In the genomic region with DNA sequence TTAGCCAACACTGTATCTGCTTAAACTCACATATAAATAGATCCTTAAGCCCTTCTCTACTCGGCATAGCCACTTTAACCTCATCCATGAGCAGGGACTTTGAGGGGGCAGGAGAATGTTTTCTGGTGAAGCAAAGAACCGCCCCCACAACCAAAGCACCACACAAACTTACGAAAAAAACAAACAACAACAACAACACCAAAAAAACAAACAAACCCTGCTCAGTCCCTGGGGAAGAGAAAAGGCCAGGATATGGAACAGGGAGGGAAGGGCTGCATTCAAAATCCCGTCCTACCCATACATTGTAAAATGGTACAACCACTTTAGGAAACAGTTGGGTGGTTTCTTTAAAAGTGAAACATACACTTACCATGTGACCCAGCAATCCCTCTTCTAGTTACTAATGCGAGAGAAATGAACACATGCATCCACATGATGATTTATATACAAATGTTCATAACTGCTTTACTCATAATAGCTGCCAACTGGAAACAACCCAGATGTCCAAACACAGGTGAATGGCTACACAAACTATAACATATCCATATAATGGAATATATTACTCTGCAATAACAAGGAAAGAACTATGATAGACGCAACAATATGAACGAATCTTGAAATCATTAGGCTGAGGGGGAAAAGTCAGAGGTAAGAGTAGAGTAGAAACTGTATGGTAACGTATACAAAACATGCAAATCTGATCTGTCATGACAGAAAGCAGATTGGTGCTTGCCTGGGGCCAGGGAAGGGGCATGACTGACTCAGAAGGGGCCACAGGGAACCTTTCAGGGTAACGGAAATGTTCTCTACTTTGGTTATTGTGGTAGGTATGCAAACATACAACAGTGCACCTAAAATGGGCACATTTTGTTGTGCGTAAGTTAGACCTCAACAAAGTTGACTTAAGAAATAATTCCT, we compare ENCODE assay signal across 8 cellular contexts. TPM values are rescaled to one million over a fixed set of nuclear protein-coding genes. Genes with fewer than 3 reads are reported as not detected.
DNase-seq lines count a peak whose midpoint lies in the region; ATAC-seq and TF ChIP-seq lines count a peak whose summit lies in the region.

No MANE protein-coding gene starts in this region.

- no peak overlapping the region for H3K4me3 ChIP-seq in fibroblast of mammary gland (ENCODE audit: control insufficient read depth, low read depth, low read length)
- no peak overlapping the region for H3K4me3 ChIP-seq in skin epidermis

- TF ChIP-seq CTCF in fibroblast of mammary gland (conservative IDR thresholded peaks at IDR 0.05; ENCODE audit: control insufficient read depth, insufficient read depth, low read depth, low read length): no peak

- DNase-seq in DMS79 treated with DMSO at 0.1 percent for 48 hours (lab: John Stamatoyannopoulos, UW): peak; percentile 43
- no peak for DNase-seq in DMS79 (lab: John Stamatoyannopoulos, UW)
- peak; percentile 56 for DNase-seq in T-helper 22 cell (ENCODE audit: low read depth)
- peak; percentile 70 for DNase-seq in fibroblast of mammary gland (ENCODE audit: low read depth)
- no peak for DNase-seq in sciatic nerve (ENCODE audit: low spot score)

- ATAC-seq in HG03135 (IDR thresholded peaks at IDR 0.05; ENCODE audit: unreplicated experiment): no peak
- no peak for ATAC-seq in sciatic nerve
- ATAC-seq in HG03432 (IDR thresholded peaks at IDR 0.05; ENCODE audit: unreplicated experiment): no peak

- intact Hi-C loops in sciatic nerve (cut with DNase I): no loop called here

- H3K27ac ChIP-seq in skin epidermis: peak overlapping the region; percentile 51 to 92 (median 84)

RNA-seq across cellular contexts. Expression of gene TOB1, which starts 37.7 kb away (rescaled TPM):
- total RNA-seq in sciatic nerve: 114 TPM

Comparison
In these comparisons a context has a peak if more than half of its experiments do, and no peak if none do; other contexts are left out.
1. DNase-seq: peak in DMS79 treated with DMSO at 0.1 percent for 48 hours (single experiment), T-helper 22 cell (single experiment) and fibroblast of mammary gland (single experiment); none in DMS79 (single experiment) and sciatic nerve (single experiment).